Comparison of ENCODE assay signal across 8 cellular contexts in the genomic region with DNA sequence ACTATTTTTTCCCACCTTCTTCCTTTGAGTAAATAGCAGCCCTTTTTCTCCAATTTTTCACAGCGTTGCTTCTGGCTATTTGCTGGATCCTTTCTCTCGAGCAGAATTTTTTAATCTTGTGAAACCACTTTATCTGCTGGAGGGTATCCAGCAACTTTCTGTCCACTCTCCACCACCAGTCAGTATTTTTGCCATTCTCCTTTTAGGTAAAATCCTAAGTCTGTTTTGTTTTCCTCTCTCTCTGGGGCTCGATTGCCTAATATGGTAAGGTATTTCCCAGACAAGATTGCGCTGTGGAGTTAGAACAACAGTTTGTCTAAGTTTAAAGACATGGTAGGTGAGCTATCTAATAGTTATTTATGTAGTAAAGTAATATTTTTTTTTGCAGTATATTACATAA.
DNase-seq lines count a peak whose midpoint lies in the region; ATAC-seq and TF ChIP-seq lines count a peak whose summit lies in the region.
"Had no signal": no experiment of that assay in that cellular context is flagged by ENCODE, and none has a peak within 500 bp of the region (broad histone marks: within the 10 kb centered on the region; RNA-seq: fewer than 3 reads in every experiment).

No MANE protein-coding gene starts in this region.

- H3K27me3 ChIP-seq in foreskin keratinocyte (no peaks in the 10 kb centered on the region), neural progenitor cell (no peaks in the 10 kb centered on the region)

- POLR2A ChIA-PET in WTC11 (lab: Charles Lee): no interaction called here

- H3K27me3 Mint-ChIP-seq in WTC11 (ENCODE audit: low read depth) (no peaks in the 10 kb centered on the region), neural progenitor cell (ENCODE audit: insufficient read depth, low read depth) (no peaks in the 10 kb centered on the region)

- H3K9ac ChIP-seq in neural progenitor cell: no peak overlapping the region

- no peaks in the 10 kb centered on the region for H3F3A ChIP-seq in neural progenitor cell (ENCODE audit: low read depth)

- H3K79me2 ChIP-seq in neural progenitor cell (ENCODE audit: low read depth): no peaks in the 10 kb centered on the region

- no peaks in the 10 kb centered on the region for H3K36me3 ChIP-seq in neural progenitor cell

- H3K9me3 ChIP-seq in neural progenitor cell (ENCODE audit: low read depth): no peaks in the 10 kb centered on the region

- H2AFZ ChIP-seq in neural progenitor cell (replicated peaks): peak overlapping the region; percentile 21

- H3K4me1 ChIP-seq in foreskin keratinocyte (peaks cover 11% of the 10 kb centered on the region), neural progenitor cell (peaks cover 13% of the 10 kb centered on the region)

- H4K20me1 ChIP-seq in neural progenitor cell (ENCODE audit: low read depth): no peaks in the 10 kb centered on the region

- H3K9me3 Mint-ChIP-seq in WTC11 (no peaks in the 10 kb centered on the region), neural progenitor cell (no peaks in the 10 kb centered on the region)
- H3K9me3 Mint-ChIP-seq in stimulated activated effector memory CD8-positive, alpha-beta T cell treated with anti-CD3 and anti-CD28 coated beads, Interleukin-12 subunit alpha, Interleukin-12 subunit beta, amount 100 ng/mL, for 72 hours: no peaks in the 10 kb centered on the region

- H3K4me3 Mint-ChIP-seq in WTC11 (no peak overlapping the region), neural progenitor cell (no peak overlapping the region)
- no peak overlapping the region for H3K4me3 Mint-ChIP-seq in stimulated activated effector memory CD8-positive, alpha-beta T cell treated with anti-CD3 and anti-CD28 coated beads, Interleukin-12 subunit alpha, Interleukin-12 subunit beta, amount 100 ng/mL, for 72 hours

- peak overlapping the region; percentile 97 for H3K27ac Mint-ChIP-seq in WTC11
- peak overlapping the region; percentile 84 for H3K27ac Mint-ChIP-seq in neural progenitor cell
- no peak overlapping the region for H3K27ac Mint-ChIP-seq in stimulated activated effector memory CD8-positive, alpha-beta T cell treated with anti-CD3 and anti-CD28 coated beads, Interleukin-12 subunit alpha, Interleukin-12 subunit beta, amount 100 ng/mL, for 72 hours

- H3K4me1 Mint-ChIP-seq in WTC11 (peaks cover 7% of the 10 kb centered on the region), neural progenitor cell (peaks cover 4% of the 10 kb centered on the region)
- no peaks in the 10 kb centered on the region for H3K4me1 Mint-ChIP-seq in stimulated activated effector memory CD8-positive, alpha-beta T cell treated with anti-CD3 and anti-CD28 coated beads, Interleukin-12 subunit alpha, Interleukin-12 subunit beta, amount 100 ng/mL, for 72 hours

- no peak for DNase-seq in WTC11 (ENCODE audit: low spot score)
- DNase-seq in foreskin keratinocyte: peak; percentile 24 to 26
- DNase-seq in neural progenitor cell (ENCODE audit: low spot score): peak; percentile 23
- DNase-seq in stimulated activated effector memory CD8-positive, alpha-beta T cell treated with anti-CD3 and anti-CD28 coated beads, Interleukin-12 subunit alpha, Interleukin-12 subunit beta, amount 100 ng/mL, for 72 hours (ENCODE audit: low spot score in 2 of 2): no peak
- no peak for DNase-seq in medulla oblongata (ENCODE audit: extremely low spot score)
- no peak for DNase-seq in NCI-H1092 treated with DMSO at 0.1 percent for 48 hours (lab: John Stamatoyannopoulos, UW)
- no peak for DNase-seq in HT-29 (ENCODE audit: low spot score)
- DNase-seq: SHP77 had no signal

- H3K4me3 ChIP-seq in neural progenitor cell: no peak overlapping the region

- no peak overlapping the region for H3K27ac ChIP-seq in foreskin keratinocyte
- no peak overlapping the region for H3K27ac ChIP-seq in neural progenitor cell

- peak overlapping the region; percentile 21 for H3K4me2 ChIP-seq in neural progenitor cell

- H3K36me3 Mint-ChIP-seq in WTC11: no peaks in the 10 kb centered on the region
- no peaks in the 10 kb centered on the region for H3K36me3 Mint-ChIP-seq in neural progenitor cell
- peaks cover 7% of the 10 kb centered on the region for H3K36me3 Mint-ChIP-seq in stimulated activated effector memory CD8-positive, alpha-beta T cell treated with anti-CD3 and anti-CD28 coated beads, Interleukin-12 subunit alpha, Interleukin-12 subunit beta, amount 100 ng/mL, for 72 hours

- TF ChIP-seq CTCF in WTC11 (IDR thresholded peaks at IDR 0.05) (no peak), foreskin keratinocyte (conservative IDR thresholded peaks at IDR 0.05) (no peak), neural progenitor cell (IDR thresholded peaks at IDR 0.05) (no peak)

- CTCF ChIA-PET in WTC11 (lab: Charles Lee): interaction anchor here (1.2 to 1.4 kb wide), 4 partner anchors 57 to 215 kb away, joined by 3 to 9 read pairs (median 7); no protein-coding TSS in a partner anchor

- ATAC-seq in WTC11 (peak; percentile 81), foreskin keratinocyte (no peak)
- ATAC-seq in stimulated activated effector memory CD8-positive, alpha-beta T cell treated with anti-CD3 and anti-CD28 coated beads, Interleukin-12 subunit alpha, Interleukin-12 subunit beta, amount 100 ng/mL, for 72 hours: no peak

TF ChIP-seq in WTC11, 78 proteins besides CTCF, POLR2A, EP300 and RAD21:
- TF ChIP-seq, protein P1, sequence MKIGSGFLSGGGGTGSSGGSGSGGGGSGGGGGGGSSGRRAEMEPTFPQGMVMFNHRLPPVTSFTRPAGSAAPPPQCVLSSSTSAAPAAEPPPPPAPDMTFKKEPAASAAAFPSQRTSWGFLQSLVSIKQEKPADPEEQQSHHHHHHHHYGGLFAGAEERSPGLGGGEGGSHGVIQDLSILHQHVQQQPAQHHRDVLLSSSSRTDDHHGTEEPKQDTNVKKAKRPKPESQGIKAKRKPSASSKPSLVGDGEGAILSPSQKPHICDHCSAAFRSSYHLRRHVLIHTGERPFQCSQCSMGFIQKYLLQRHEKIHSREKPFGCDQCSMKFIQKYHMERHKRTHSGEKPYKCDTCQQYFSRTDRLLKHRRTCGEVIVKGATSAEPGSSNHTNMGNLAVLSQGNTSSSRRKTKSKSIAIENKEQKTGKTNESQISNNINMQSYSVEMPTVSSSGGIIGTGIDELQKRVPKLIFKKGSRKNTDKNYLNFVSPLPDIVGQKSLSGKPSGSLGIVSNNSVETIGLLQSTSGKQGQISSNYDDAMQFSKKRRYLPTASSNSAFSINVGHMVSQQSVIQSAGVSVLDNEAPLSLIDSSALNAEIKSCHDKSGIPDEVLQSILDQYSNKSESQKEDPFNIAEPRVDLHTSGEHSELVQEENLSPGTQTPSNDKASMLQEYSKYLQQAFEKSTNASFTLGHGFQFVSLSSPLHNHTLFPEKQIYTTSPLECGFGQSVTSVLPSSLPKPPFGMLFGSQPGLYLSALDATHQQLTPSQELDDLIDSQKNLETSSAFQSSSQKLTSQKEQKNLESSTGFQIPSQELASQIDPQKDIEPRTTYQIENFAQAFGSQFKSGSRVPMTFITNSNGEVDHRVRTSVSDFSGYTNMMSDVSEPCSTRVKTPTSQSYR (CRISPR knock-in tag; IDR thresholded peaks at IDR 0.05): no peak
- TF ChIP-seq ATF1 (CRISPR knock-in tag; IDR thresholded peaks at IDR 0.05): no peak
- TF ChIP-seq, protein P2, sequence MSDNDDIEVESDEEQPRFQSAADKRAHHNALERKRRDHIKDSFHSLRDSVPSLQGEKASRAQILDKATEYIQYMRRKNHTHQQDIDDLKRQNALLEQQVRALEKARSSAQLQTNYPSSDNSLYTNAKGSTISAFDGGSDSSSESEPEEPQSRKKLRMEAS (CRISPR knock-in tag; IDR thresholded peaks at IDR 0.05): no peak
TF ChIP-seq in WTC11: peak in this region for 0.

Comparison
In these comparisons a context has a peak if more than half of its experiments do, and no peak if none do; other contexts are left out.
1. DNase-seq: peak in foreskin keratinocyte (2 of 2) and neural progenitor cell (single experiment); none in WTC11 (single experiment), stimulated activated effector memory CD8-positive, alpha-beta T cell treated with anti-CD3 and anti-CD28 coated beads, Interleukin-12 subunit alpha, Interleukin-12 subunit beta, amount 100 ng/mL, for 72 hours (0 of 2), medulla oblongata (single experiment), NCI-H1092 treated with DMSO at 0.1 percent for 48 hours (single experiment) and HT-29 (single experiment).